In genomic region chr20:51541189-51542032, GRCh38 we compare ENCODE assay signal across 8 cellular contexts. TPM values are rescaled to one million over a fixed set of nuclear protein-coding genes. Genes with fewer than 3 reads are reported as not detected.
DNase-seq lines count a peak whose midpoint lies in the region; ATAC-seq and TF ChIP-seq lines count a peak whose summit lies in the region.

No MANE protein-coding gene starts in this region.

- H3K4me1 ChIP-seq in OCI-LY1 (ENCODE audit: insufficient read depth, low read length, severe bottlenecking): peaks cover 66% of the 10 kb centered on the region
- H3K4me1 ChIP-seq in prostate gland (replicated peaks): peaks cover 7% of the 10 kb centered on the region
- H3K4me1 ChIP-seq in upper lobe of left lung: peaks cover 19 to 28% (median 25%) of the 10 kb centered on the region in 4 donors

- peak overlapping the region; percentile 96 for H3K4me3 Mint-ChIP-seq in activated T-helper 2 cell treated with anti-CD3 and anti-CD28 coated beads, Interferon-gamma antibody, Interleukin-2, Interleukin-4, amounts not matched to agents 10 μg/mL and 5 μg/mL and 100 μg/mL, durations not matched to agents 14 hours and 24 hours and 36 hours (ENCODE audit: low read depth)

- ATAC-seq in HG02798 (IDR thresholded peaks at IDR 0.05; ENCODE audit: poor library complexity, unreplicated experiment) (peak; percentile 53), upper lobe of left lung (ENCODE audit: low FRiP score in 2 of 2) (peak; percentile 73 to 74), HG03521 (IDR thresholded peaks at IDR 0.05; ENCODE audit: unreplicated experiment) (no peak)

- H3K79me2 ChIP-seq in OCI-LY1 (ENCODE audit: insufficient read depth, low read length): peaks cover 40% of the 10 kb centered on the region

- DNase-seq in GM12865 (ENCODE audit: low read depth) (peak; percentile 71), head of caudate nucleus (peak; percentile 31 to 88 (median 70)), prostate gland (ENCODE audit: low spot score) (peak; percentile 68), upper lobe of left lung (peak in 1 of 2 donors; percentile 71)
- peak; percentile 87 for DNase-seq in activated T-helper 2 cell treated with anti-CD3 and anti-CD28 coated beads, Interferon-gamma antibody, Interleukin-2, Interleukin-4, amounts not matched to agents 10 μg/mL and 5 μg/mL and 100 μg/mL, durations not matched to agents 14 hours and 24 hours and 36 hours (ENCODE audit: low spot score)

- H2AFZ ChIP-seq in OCI-LY1 (ENCODE audit: low read length): no peak overlapping the region

- 34% methylated on average over 13 of the region's 13 CpGs for WGBS in prostate gland
- WGBS in upper lobe of left lung, 2 donors: 6 to 14% methylated on average over 13 of the region's 13 CpGs

- H3K27me3 Mint-ChIP-seq in activated T-helper 2 cell treated with anti-CD3 and anti-CD28 coated beads, Interferon-gamma antibody, Interleukin-2, Interleukin-4, amounts not matched to agents 10 μg/mL and 5 μg/mL and 100 μg/mL, durations not matched to agents 14 hours and 24 hours and 36 hours (ENCODE audit: low read depth): peaks cover 16% of the 10 kb centered on the region

- H3K36me3 ChIP-seq in OCI-LY1 (ENCODE audit: insufficient read depth, low read length) (peaks cover 29% of the 10 kb centered on the region), prostate gland (no peaks in the 10 kb centered on the region), upper lobe of left lung (no peaks in the 10 kb centered on the region)

- H3F3A ChIP-seq in OCI-LY1 (ENCODE audit: insufficient read depth, low read length): no peaks in the 10 kb centered on the region

- H3K4me3 ChIP-seq in GM12865 (ENCODE audit: low read depth, low read length): peak overlapping the region; percentile 76
- peak overlapping the region; percentile 75 for H3K4me3 ChIP-seq in OCI-LY1 (ENCODE audit: low read depth, low read length, poor library complexity, severe bottlenecking)
- H3K4me3 ChIP-seq in prostate gland: peak overlapping the region in 1 of 2 donors; percentile 36
- peak overlapping the region in 3 of 4 donors; percentile 55 to 62 (median 62) for H3K4me3 ChIP-seq in upper lobe of left lung

- TF ChIP-seq EP300 in upper lobe of left lung (IDR thresholded peaks at IDR 0.05): no peak

- no peaks in the 10 kb centered on the region for H4K20me1 ChIP-seq in OCI-LY1 (ENCODE audit: insufficient read depth, low read length)

- peak overlapping the region; percentile 66 for H3K4me2 ChIP-seq in OCI-LY1 (ENCODE audit: low read length)

- no peaks in the 10 kb centered on the region for H3K9me3 Mint-ChIP-seq in activated T-helper 2 cell treated with anti-CD3 and anti-CD28 coated beads, Interferon-gamma antibody, Interleukin-2, Interleukin-4, amounts not matched to agents 10 μg/mL and 5 μg/mL and 100 μg/mL, durations not matched to agents 14 hours and 24 hours and 36 hours

- H3K36me3 Mint-ChIP-seq in activated T-helper 2 cell treated with anti-CD3 and anti-CD28 coated beads, Interferon-gamma antibody, Interleukin-2, Interleukin-4, amounts not matched to agents 10 μg/mL and 5 μg/mL and 100 μg/mL, durations not matched to agents 14 hours and 24 hours and 36 hours (ENCODE audit: low read depth): peaks cover 44% of the 10 kb centered on the region

- H3K9me3 ChIP-seq in OCI-LY1 (ENCODE audit: low read length) (no peaks in the 10 kb centered on the region), prostate gland (no peaks in the 10 kb centered on the region), upper lobe of left lung (no peaks in the 10 kb centered on the region)

- H3K27ac Mint-ChIP-seq in activated T-helper 2 cell treated with anti-CD3 and anti-CD28 coated beads, Interferon-gamma antibody, Interleukin-2, Interleukin-4, amounts not matched to agents 10 μg/mL and 5 μg/mL and 100 μg/mL, durations not matched to agents 14 hours and 24 hours and 36 hours: peak overlapping the region; percentile 98

- TF ChIP-seq POLR2A in prostate gland (IDR thresholded peaks at IDR 0.05): no peak
- no peak for TF ChIP-seq POLR2A in upper lobe of left lung (IDR thresholded peaks at IDR 0.05)

- no peaks in the 10 kb centered on the region for H3K9me2 ChIP-seq in OCI-LY1 (ENCODE audit: low read depth, low read length)

- peak overlapping the region; percentile 95 for H3K27ac ChIP-seq in OCI-LY1 (ENCODE audit: low read depth, low read length, poor library complexity, severe bottlenecking)
- peak overlapping the region; percentile 23 to 47 for H3K27ac ChIP-seq in prostate gland
- H3K27ac ChIP-seq in upper lobe of left lung: peak overlapping the region; percentile 60 to 79 (median 66)

- TF ChIP-seq CTCF in GM12865 (IDR thresholded peaks at IDR 0.05; ENCODE audit: insufficient read depth, low read depth, low read length, missing control alignments) (no peak), OCI-LY1 (IDR thresholded peaks at IDR 0.05; ENCODE audit: low read length) (no peak), prostate gland (IDR thresholded peaks at IDR 0.05) (no peak), upper lobe of left lung (IDR thresholded peaks at IDR 0.05) (no peak)

- no peaks in the 10 kb centered on the region; the same call in 1 of the 2 replicates for H3K27me3 ChIP-seq in OCI-LY1 (ENCODE audit: insufficient read depth, low read length)
- H3K27me3 ChIP-seq in prostate gland (replicated peaks; ENCODE audit: insufficient read depth): no peaks in the 10 kb centered on the region
- peaks cover 0 to 2% (median 0%) of the 10 kb centered on the region in 4 donors for H3K27me3 ChIP-seq in upper lobe of left lung

- H3K4me1 Mint-ChIP-seq in activated T-helper 2 cell treated with anti-CD3 and anti-CD28 coated beads, Interferon-gamma antibody, Interleukin-2, Interleukin-4, amounts not matched to agents 10 μg/mL and 5 μg/mL and 100 μg/mL, durations not matched to agents 14 hours and 24 hours and 36 hours (ENCODE audit: low read depth): peaks cover 50% of the 10 kb centered on the region

- peak overlapping the region; percentile 79 for H3K9ac ChIP-seq in OCI-LY1 (ENCODE audit: low read length)

- intact Hi-C loops in activated T-helper 2 cell treated with anti-CD3 and anti-CD28 coated beads, Interferon-gamma antibody, Interleukin-2, Interleukin-4, amounts not matched to agents 10 μg/mL and 5 μg/mL and 100 μg/mL, durations not matched to agents 14 hours and 24 hours and 36 hours (cut with micrococcal nuclease): loop anchor here (1.0 to 5.0 kb wide), 10 partner anchors 10 to 506 kb away; no protein-coding TSS in a partner anchor
- intact Hi-C loops in head of caudate nucleus (cut with DNase I) (no loop called here), prostate gland (cut with DNase I) (no loop called here)

RNA-seq across cellular contexts. Expression of gene NFATC2, which starts 1.1 kb away (rescaled TPM):
- 67.1 and 68.0 TPM in 2 replicates for total RNA-seq in activated T-helper 2 cell treated with anti-CD3 and anti-CD28 coated beads, Interferon-gamma antibody, Interleukin-2, Interleukin-4, amounts not matched to agents 10 μg/mL and 5 μg/mL and 100 μg/mL, durations not matched to agents 14 hours and 24 hours and 36 hours
- total RNA-seq in prostate gland: 1 to 10 TPM; 4.3 to 8.4 TPM
- total RNA-seq in upper lobe of left lung: 10 to 100 TPM in 1 of 6 donors, 1 to 10 TPM in 5; 5.1 to 28.1 (median 7.6) TPM

Comparison
In these comparisons a context has a peak if more than half of its experiments do, and no peak if none do; other contexts are left out.
1. H3K27ac ChIP-seq: peak in every context shown above with its lines; median percentile 95 in OCI-LY1; 66 in upper lobe of left lung; 35 in prostate gland.